ENCODE assay signal across 1 cellular context in the genomic region with DNA sequence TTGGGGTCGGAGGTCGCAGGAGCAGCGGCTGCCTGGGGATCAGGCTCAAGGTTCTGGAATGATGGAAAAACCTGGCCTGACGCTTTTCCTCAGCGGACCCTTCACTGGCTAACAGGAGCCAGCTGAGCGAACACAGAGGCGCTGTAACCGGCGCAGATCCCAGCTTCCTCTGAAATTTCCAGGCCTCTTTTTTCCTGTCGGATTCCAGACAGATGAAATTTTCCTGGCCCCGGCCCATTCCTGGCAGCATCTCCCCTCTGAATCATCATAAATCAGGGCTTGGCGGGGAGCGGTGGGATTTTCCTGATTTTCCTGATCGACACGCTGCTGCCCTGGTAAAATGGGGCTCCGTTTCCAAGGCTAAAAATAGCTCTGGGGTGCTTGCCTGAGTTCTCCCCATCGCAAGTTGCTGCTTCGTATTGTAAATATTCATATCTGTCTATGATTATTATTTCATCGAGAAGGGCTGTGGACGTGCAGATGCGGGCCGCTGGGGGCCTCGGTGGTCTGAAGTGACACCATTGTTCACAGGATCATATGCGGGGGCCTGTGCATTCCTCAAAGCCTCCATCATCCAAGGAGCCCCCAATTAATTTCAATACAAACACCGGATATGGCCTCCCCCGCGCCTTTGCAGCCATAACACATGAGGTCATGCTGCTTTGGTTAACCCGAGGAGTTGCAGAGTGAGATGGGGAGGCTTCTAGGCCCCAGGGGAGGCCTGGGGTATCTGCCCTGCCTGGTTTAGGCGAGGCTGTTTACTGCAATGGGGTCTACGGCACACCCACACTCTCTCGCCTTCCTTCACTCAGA.
TF ChIP-seq lines count a peak whose summit lies in the region.

No MANE protein-coding gene starts in this region.

TF ChIP-seq in IMR-90, 13 proteins besides CTCF, POLR2A, EP300 and RAD21 (continued from another document):
- TF ChIP-seq FOS (IDR thresholded peaks at IDR 0.05; ENCODE audit: low read depth, low read length) (peak; percentile 30; the same call in 1 of the 2 replicates), MAZ (IDR thresholded peaks at IDR 0.05; ENCODE audit: borderline replicate concordance, low read depth, low read length) (0 out of 2 replicates have a peak, but pooled peaks have one; percentile 26), RCOR1 (IDR thresholded peaks at IDR 0.05; ENCODE audit: insufficient replicate concordance, low read length) (no peak), CHD1 (IDR thresholded peaks at IDR 0.05; ENCODE audit: low read depth, low read length) (no peak), BHLHE40 (IDR thresholded peaks at IDR 0.05; ENCODE audit: low read depth, low read length) (peak; percentile 40; the same call in 1 of the 2 replicates), RFX5 (IDR thresholded peaks at IDR 0.05; ENCODE audit: low read depth, low read length) (no peak)
